In genomic region chr5:133825631-133826289, GRCh38 we compare ENCODE assay signal across 8 cellular contexts.
A peak's percentile ranks its signal among the peaks of the same experiment; 100 is the strongest.
DNase-seq lines count a peak whose midpoint lies in the region; ATAC-seq and TF ChIP-seq lines count a peak whose summit lies in the region.

No MANE protein-coding gene starts in this region.

- no peaks in the 10 kb centered on the region for H3K9me3 ChIP-seq in OCI-LY7 (ENCODE audit: low read length)
- no peaks in the 10 kb centered on the region for H3K9me3 ChIP-seq in naive thymus-derived CD4-positive, alpha-beta T cell (ENCODE audit: control insufficient read depth in 2 of 3, low read length in 3 of 3)

- no peaks in the 10 kb centered on the region for H4K20me1 ChIP-seq in OCI-LY7 (ENCODE audit: insufficient read depth, low read length)

- H3K27ac ChIP-seq in OCI-LY7 (ENCODE audit: low read depth, low read length, poor library complexity, severe bottlenecking), result no peak overlapping the region
- H3K27ac ChIP-seq in naive thymus-derived CD4-positive, alpha-beta T cell (ENCODE audit: low read depth, low read length), result no peak overlapping the region

- ATAC-seq in GM18861 (IDR thresholded peaks at IDR 0.05; ENCODE audit: unreplicated experiment) (peak; percentile 32), HG02759 (IDR thresholded peaks at IDR 0.05; ENCODE audit: unreplicated experiment) (peak; percentile 41), GM19455 (IDR thresholded peaks at IDR 0.05; ENCODE audit: unreplicated experiment) (no peak)
- peak; percentile 68 for ATAC-seq in naive thymus-derived CD4-positive, alpha-beta T cell

- POLR2A ChIA-PET in OCI-LY7 (lab: Charles Lee), result interaction anchor here (1.3 to 1.6 kb wide), 2 partner anchors 12 to 28 kb away, joined by 3 read pairs; no protein-coding TSS in a partner anchor
- POLR2A ChIA-PET in naive thymus-derived CD4-positive, alpha-beta T cell (lab: Charles Lee), result no interaction called here

- BruUV-seq in OCI-LY7 (replicated peaks; lab: Mats Ljungman, UMichigan), result no TSS peak

- peaks cover 0 to 7% (median 0%) of the 10 kb centered on the region in 5 donors for H3K27me3 Mint-ChIP-seq in naive thymus-derived CD4-positive, alpha-beta T cell

- no peaks in the 10 kb centered on the region for H3K36me3 Mint-ChIP-seq in naive thymus-derived CD4-positive, alpha-beta T cell

- CTCF ChIA-PET in OCI-LY7 (lab: Charles Lee; ENCODE audit: unreplicated experiment), result no interaction called here
- CTCF ChIA-PET in naive thymus-derived CD4-positive, alpha-beta T cell (lab: Charles Lee), result no interaction called here

- no peaks in the 10 kb centered on the region for H3K79me2 ChIP-seq in OCI-LY7 (ENCODE audit: insufficient read depth, low read depth, low read length)

- H3K4me2 ChIP-seq in OCI-LY7 (ENCODE audit: low read length), result no peak overlapping the region

- H3K27ac Mint-ChIP-seq in naive thymus-derived CD4-positive, alpha-beta T cell, result peak overlapping the region; percentile 40 to 88 (median 72)

- TF ChIP-seq CTCF in OCI-LY7 (conservative IDR thresholded peaks at IDR 0.05; ENCODE audit: low read length), result no peak

- no peaks in the 10 kb centered on the region for H3K9me3 Mint-ChIP-seq in naive thymus-derived CD4-positive, alpha-beta T cell

- no peaks in the 10 kb centered on the region for H3K9me2 ChIP-seq in OCI-LY7 (ENCODE audit: insufficient read depth, low read length)

- intact Hi-C loops in OCI-LY7 (cut with micrococcal nuclease; ENCODE audit: unreplicated experiment), result no loop called here
- intact Hi-C loops in naive thymus-derived CD4-positive, alpha-beta T cell (cut with micrococcal nuclease), result no loop called here

- no peak overlapping the region for H2AFZ ChIP-seq in OCI-LY7 (ENCODE audit: low read length)

- peaks cover 16 to 53% (median 33%) of the 10 kb centered on the region in 7 donors for H3K4me1 Mint-ChIP-seq in naive thymus-derived CD4-positive, alpha-beta T cell

- no peaks in the 10 kb centered on the region for H3K36me3 ChIP-seq in OCI-LY7 (ENCODE audit: insufficient read depth, low read length)
- H3K36me3 ChIP-seq in naive thymus-derived CD4-positive, alpha-beta T cell (ENCODE audit: control insufficient read depth in 2 of 3, insufficient read depth in 3 of 3, low read length in 3 of 3), result no peaks in the 10 kb centered on the region

- H3K27me3 ChIP-seq in naive thymus-derived CD4-positive, alpha-beta T cell (ENCODE audit: control insufficient read depth in 2 of 2, insufficient read depth in 2 of 2, low read length in 2 of 2), result no peaks in the 10 kb centered on the region

- H3K4me1 ChIP-seq in OCI-LY7 (ENCODE audit: insufficient read depth, low read length, poor library complexity, severe bottlenecking), result no peaks in the 10 kb centered on the region
- H3K4me1 ChIP-seq in naive thymus-derived CD4-positive, alpha-beta T cell (ENCODE audit: control insufficient read depth in 2 of 2, insufficient read depth in 2 of 2, low read length in 2 of 2), result peaks cover 18 to 25% of the 10 kb centered on the region in 2 donors

- peak overlapping the region in 8 of 10 donors; percentile 36 to 81 (median 68) for H3K4me3 Mint-ChIP-seq in naive thymus-derived CD4-positive, alpha-beta T cell

- H3K4me3 ChIP-seq in OCI-LY7 (ENCODE audit: low read depth, low read length, poor library complexity, severe bottlenecking), result no peak overlapping the region
- H3K4me3 ChIP-seq in naive thymus-derived CD4-positive, alpha-beta T cell (ENCODE audit: low read length), result no peak overlapping the region

- DNase-seq in OCI-LY7 (ENCODE audit: low spot score) (peak; percentile 11), pons (ENCODE audit: low spot score) (no peak), NCI-H1930 (lab: John Stamatoyannopoulos, UW) (no peak), HK-2 (ENCODE audit: unreplicated experiment) (no peak)
- peak in 7 of 9 donors; percentile 33 to 61 (median 54) for DNase-seq in naive thymus-derived CD4-positive, alpha-beta T cell

Comparison
In these comparisons a context has a peak if more than half of its experiments do, and no peak if none do; other contexts are left out.
1. DNase-seq: peak in OCI-LY7 (single experiment) and naive thymus-derived CD4-positive, alpha-beta T cell (7 of 9); none in pons (single experiment), NCI-H1930 (0 of 2) and HK-2 (single experiment).